1 cellular context compared by ENCODE assay signal in the genomic region with DNA sequence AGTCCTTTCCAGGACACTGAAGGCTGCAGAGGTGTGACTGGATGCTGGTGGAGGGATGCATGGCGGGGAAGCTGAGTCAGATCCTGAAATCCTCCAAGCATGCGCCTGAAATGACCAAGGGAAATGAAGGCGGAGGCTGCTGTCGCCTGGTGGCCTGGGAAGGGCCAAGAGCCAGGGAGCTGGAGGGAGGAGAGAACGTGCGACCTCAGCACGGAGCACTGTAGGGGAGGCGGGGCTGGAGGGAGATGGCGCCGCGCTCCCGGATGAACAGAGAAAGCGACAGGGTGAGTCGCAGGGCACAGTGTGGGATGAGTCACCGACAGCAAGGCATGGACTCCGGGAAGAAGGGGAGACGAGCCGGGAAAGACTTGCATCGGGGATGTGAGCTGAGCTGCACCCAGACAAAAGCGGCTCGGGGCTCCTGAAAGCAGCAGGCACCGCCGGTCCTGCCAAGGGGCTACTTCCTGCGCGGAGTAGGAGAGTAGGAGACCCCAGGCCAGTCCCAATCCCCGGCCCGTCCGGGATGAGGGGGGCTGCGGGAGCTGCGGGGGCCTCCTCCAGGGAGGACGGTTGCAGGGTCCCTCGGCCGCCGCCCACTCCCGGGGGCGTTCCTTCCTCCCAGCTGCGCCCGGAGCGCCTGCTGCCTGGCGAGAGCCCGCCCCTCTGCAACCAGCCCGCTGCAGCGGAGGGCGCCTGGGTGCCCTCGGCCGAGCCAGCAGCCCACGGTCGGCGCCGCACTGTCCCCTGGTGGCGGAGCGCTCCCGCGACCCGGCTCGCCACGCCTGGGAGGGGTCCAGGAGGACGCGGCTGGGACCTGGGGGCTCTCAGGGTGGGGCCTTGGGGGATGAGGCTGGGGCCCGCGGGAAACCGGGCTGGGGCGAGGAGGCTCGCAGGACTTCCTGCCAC.
TF ChIP-seq lines count a peak whose summit lies in the region.

No MANE protein-coding gene starts in this region.

TF ChIP-seq in HepG2, 621 proteins besides CTCF, POLR2A, EP300 and RAD21 (continued from another document and continues in another):
- TF ChIP-seq, protein P1, sequence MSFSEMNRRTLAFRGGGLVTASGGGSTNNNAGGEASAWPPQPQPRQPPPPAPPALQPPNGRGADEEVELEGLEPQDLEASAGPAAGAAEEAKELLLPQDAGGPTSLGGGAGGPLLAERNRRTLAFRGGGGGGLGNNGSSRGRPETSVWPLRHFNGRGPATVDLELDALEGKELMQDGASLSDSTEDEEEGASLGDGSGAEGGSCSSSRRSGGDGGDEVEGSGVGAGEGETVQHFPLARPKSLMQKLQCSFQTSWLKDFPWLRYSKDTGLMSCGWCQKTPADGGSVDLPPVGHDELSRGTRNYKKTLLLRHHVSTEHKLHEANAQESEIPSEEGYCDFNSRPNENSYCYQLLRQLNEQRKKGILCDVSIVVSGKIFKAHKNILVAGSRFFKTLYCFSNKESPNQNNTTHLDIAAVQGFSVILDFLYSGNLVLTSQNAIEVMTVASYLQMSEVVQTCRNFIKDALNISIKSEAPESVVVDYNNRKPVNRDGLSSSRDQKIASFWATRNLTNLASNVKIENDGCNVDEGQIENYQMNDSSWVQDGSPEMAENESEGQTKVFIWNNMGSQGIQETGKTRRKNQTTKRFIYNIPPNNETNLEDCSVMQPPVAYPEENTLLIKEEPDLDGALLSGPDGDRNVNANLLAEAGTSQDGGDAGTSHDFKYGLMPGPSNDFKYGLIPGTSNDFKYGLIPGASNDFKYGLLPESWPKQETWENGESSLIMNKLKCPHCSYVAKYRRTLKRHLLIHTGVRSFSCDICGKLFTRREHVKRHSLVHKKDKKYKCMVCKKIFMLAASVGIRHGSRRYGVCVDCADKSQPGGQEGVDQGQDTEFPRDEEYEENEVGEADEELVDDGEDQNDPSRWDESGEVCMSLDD (CRISPR knock-in tag; IDR thresholded peaks at IDR 0.05; ENCODE audit: borderline replicate concordance) = no peak
- TF ChIP-seq NCOA5 (CRISPR knock-in tag; IDR thresholded peaks at IDR 0.05) (no peak), ZNF737 (CRISPR knock-in tag; IDR thresholded peaks at IDR 0.05; ENCODE audit: borderline replicate concordance) (0 out of 2 replicates have a peak, but pooled peaks have one; percentile 19), DR1 (CRISPR knock-in tag; IDR thresholded peaks at IDR 0.05) (no peak), SAP130 (CRISPR knock-in tag; IDR thresholded peaks at IDR 0.05; ENCODE audit: low read depth) (peak; percentile 85), ZNF34 (CRISPR knock-in tag; IDR thresholded peaks at IDR 0.05; ENCODE audit: borderline replicate concordance) (peak; percentile 65; the same call in 1 of the 2 replicates), HMG20A (CRISPR knock-in tag; IDR thresholded peaks at IDR 0.05; ENCODE audit: borderline replicate concordance) (no peak; the same call in 1 of the 2 replicates), PITX1 (CRISPR knock-in tag; IDR thresholded peaks at IDR 0.05) (peak; percentile 35; the same call in 1 of the 2 replicates), ZEB1 (IDR thresholded peaks at IDR 0.05; ENCODE audit: insufficient replicate concordance, low read depth) (no peak), ZNF225 (CRISPR knock-in tag; IDR thresholded peaks at IDR 0.05) (peak; percentile 81), ZNF44 (CRISPR knock-in tag; IDR thresholded peaks at IDR 0.05) (peak; percentile 74; the same call in 1 of the 2 replicates), ZNF577 (CRISPR knock-in tag; IDR thresholded peaks at IDR 0.05; ENCODE audit: borderline replicate concordance, low read depth) (no peak), REXO4 (CRISPR knock-in tag; IDR thresholded peaks at IDR 0.05; ENCODE audit: borderline replicate concordance) (no peak), RELA (CRISPR knock-in tag; IDR thresholded peaks at IDR 0.05) (no peak; the same call in none of the 2 replicates), GABPA (IDR thresholded peaks at IDR 0.05; ENCODE audit: low read depth, low read length) (no peak), GABPA (CRISPR knock-in tag; IDR thresholded peaks at IDR 0.05; ENCODE audit: low read depth) (peak; percentile 37), KMT2B (CRISPR knock-in tag; IDR thresholded peaks at IDR 0.05) (peak; percentile 67), KLF16 (CRISPR knock-in tag; IDR thresholded peaks at IDR 0.05) (peak in 1 of 2 experiments; percentile 88; a peak in 2 of 4 replicates), REPIN1 (CRISPR knock-in tag; IDR thresholded peaks at IDR 0.05; ENCODE audit: borderline replicate concordance, low read depth) (peak; percentile 91; the same call in 1 of the 2 replicates)
- TF ChIP-seq, protein P2, sequence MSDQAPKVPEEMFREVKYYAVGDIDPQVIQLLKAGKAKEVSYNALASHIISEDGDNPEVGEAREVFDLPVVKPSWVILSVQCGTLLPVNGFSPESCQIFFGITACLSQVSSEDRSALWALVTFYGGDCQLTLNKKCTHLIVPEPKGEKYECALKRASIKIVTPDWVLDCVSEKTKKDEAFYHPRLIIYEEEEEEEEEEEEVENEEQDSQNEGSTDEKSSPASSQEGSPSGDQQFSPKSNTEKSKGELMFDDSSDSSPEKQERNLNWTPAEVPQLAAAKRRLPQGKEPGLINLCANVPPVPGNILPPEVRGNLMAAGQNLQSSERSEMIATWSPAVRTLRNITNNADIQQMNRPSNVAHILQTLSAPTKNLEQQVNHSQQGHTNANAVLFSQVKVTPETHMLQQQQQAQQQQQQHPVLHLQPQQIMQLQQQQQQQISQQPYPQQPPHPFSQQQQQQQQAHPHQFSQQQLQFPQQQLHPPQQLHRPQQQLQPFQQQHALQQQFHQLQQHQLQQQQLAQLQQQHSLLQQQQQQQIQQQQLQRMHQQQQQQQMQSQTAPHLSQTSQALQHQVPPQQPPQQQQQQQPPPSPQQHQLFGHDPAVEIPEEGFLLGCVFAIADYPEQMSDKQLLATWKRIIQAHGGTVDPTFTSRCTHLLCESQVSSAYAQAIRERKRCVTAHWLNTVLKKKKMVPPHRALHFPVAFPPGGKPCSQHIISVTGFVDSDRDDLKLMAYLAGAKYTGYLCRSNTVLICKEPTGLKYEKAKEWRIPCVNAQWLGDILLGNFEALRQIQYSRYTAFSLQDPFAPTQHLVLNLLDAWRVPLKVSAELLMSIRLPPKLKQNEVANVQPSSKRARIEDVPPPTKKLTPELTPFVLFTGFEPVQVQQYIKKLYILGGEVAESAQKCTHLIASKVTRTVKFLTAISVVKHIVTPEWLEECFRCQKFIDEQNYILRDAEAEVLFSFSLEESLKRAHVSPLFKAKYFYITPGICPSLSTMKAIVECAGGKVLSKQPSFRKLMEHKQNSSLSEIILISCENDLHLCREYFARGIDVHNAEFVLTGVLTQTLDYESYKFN (CRISPR knock-in tag; conservative IDR thresholded peaks at IDR 0.05) = peak; percentile 78
- TF ChIP-seq, protein P3, sequence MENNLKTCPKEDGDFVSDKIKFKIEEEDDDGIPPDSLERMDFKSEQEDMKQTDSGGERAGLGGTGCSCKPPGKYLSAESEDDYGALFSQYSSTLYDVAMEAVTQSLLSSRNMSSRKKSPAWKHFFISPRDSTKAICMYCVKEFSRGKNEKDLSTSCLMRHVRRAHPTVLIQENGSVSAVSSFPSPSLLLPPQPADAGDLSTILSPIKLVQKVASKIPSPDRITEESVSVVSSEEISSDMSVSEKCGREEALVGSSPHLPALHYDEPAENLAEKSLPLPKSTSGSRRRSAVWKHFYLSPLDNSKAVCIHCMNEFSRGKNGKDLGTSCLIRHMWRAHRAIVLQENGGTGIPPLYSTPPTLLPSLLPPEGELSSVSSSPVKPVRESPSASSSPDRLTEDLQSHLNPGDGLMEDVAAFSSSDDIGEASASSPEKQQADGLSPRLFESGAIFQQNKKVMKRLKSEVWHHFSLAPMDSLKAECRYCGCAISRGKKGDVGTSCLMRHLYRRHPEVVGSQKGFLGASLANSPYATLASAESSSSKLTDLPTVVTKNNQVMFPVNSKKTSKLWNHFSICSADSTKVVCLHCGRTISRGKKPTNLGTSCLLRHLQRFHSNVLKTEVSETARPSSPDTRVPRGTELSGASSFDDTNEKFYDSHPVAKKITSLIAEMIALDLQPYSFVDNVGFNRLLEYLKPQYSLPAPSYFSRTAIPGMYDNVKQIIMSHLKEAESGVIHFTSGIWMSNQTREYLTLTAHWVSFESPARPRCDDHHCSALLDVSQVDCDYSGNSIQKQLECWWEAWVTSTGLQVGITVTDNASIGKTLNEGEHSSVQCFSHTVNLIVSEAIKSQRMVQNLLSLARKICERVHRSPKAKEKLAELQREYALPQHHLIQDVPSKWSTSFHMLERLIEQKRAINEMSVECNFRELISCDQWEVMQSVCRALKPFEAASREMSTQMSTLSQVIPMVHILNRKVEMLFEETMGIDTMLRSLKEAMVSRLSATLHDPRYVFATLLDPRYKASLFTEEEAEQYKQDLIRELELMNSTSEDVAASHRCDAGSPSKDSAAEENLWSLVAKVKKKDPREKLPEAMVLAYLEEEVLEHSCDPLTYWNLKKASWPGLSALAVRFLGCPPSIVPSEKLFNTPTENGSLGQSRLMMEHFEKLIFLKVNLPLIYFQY (CRISPR knock-in tag; IDR thresholded peaks at IDR 0.05; ENCODE audit: borderline replicate concordance) = peak; percentile 32; the same call in 1 of the 2 replicates
- TF ChIP-seq, protein P4, sequence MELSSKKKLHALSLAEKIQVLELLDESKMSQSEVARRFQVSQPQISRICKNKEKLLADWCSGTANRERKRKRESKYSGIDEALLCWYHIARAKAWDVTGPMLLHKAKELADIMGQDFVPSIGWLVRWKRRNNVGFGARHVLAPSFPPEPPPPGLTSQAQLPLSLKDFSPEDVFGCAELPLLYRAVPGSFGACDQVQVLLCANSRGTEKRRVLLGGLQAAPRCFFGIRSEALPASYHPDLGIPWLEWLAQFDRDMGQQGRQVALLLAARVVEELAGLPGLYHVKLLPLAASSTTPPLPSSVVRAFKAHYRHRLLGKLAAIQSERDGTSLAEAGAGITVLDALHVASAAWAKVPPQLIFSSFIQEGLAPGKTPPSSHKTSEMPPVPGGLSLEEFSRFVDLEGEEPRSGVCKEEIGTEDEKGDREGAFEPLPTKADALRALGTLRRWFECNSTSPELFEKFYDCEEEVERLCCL (CRISPR knock-in tag; IDR thresholded peaks at IDR 0.05; ENCODE audit: borderline replicate concordance) = no peak
- TF ChIP-seq, protein P5, sequence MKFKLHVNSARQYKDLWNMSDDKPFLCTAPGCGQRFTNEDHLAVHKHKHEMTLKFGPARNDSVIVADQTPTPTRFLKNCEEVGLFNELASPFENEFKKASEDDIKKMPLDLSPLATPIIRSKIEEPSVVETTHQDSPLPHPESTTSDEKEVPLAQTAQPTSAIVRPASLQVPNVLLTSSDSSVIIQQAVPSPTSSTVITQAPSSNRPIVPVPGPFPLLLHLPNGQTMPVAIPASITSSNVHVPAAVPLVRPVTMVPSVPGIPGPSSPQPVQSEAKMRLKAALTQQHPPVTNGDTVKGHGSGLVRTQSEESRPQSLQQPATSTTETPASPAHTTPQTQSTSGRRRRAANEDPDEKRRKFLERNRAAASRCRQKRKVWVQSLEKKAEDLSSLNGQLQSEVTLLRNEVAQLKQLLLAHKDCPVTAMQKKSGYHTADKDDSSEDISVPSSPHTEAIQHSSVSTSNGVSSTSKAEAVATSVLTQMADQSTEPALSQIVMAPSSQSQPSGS (CRISPR knock-in tag; IDR thresholded peaks at IDR 0.05) = peak; percentile 18; the same call in 1 of the 2 replicates
- TF ChIP-seq, protein P6, sequence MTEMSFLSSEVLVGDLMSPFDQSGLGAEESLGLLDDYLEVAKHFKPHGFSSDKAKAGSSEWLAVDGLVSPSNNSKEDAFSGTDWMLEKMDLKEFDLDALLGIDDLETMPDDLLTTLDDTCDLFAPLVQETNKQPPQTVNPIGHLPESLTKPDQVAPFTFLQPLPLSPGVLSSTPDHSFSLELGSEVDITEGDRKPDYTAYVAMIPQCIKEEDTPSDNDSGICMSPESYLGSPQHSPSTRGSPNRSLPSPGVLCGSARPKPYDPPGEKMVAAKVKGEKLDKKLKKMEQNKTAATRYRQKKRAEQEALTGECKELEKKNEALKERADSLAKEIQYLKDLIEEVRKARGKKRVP (CRISPR knock-in tag; IDR thresholded peaks at IDR 0.05) = peak in 1 of 2 experiments; percentile 51; a peak in 1 of 4 replicates
- TF ChIP-seq, protein P7, sequence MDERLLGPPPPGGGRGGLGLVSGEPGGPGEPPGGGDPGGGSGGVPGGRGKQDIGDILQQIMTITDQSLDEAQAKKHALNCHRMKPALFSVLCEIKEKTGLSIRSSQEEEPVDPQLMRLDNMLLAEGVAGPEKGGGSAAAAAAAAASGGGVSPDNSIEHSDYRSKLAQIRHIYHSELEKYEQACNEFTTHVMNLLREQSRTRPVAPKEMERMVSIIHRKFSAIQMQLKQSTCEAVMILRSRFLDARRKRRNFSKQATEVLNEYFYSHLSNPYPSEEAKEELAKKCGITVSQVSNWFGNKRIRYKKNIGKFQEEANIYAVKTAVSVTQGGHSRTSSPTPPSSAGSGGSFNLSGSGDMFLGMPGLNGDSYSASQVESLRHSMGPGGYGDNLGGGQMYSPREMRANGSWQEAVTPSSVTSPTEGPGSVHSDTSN (CRISPR knock-in tag; IDR thresholded peaks at IDR 0.05) = no peak
- TF ChIP-seq, protein P8, sequence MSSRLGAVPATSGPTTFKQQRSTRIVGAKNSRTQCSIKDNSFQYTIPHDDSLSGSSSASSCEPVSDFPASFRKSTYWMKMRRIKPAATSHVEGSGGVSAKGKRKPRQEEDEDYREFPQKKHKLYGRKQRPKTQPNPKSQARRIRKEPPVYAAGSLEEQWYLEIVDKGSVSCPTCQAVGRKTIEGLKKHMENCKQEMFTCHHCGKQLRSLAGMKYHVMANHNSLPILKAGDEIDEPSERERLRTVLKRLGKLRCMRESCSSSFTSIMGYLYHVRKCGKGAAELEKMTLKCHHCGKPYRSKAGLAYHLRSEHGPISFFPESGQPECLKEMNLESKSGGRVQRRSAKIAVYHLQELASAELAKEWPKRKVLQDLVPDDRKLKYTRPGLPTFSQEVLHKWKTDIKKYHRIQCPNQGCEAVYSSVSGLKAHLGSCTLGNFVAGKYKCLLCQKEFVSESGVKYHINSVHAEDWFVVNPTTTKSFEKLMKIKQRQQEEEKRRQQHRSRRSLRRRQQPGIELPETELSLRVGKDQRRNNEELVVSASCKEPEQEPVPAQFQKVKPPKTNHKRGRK (CRISPR knock-in tag; IDR thresholded peaks at IDR 0.05) = peak; percentile 23; the same call in 1 of the 2 replicates
- TF ChIP-seq, protein P9, sequence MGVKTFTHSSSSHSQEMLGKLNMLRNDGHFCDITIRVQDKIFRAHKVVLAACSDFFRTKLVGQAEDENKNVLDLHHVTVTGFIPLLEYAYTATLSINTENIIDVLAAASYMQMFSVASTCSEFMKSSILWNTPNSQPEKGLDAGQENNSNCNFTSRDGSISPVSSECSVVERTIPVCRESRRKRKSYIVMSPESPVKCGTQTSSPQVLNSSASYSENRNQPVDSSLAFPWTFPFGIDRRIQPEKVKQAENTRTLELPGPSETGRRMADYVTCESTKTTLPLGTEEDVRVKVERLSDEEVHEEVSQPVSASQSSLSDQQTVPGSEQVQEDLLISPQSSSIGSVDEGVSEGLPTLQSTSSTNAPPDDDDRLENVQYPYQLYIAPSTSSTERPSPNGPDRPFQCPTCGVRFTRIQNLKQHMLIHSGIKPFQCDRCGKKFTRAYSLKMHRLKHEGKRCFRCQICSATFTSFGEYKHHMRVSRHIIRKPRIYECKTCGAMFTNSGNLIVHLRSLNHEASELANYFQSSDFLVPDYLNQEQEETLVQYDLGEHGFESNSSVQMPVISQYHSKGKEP (CRISPR knock-in tag; IDR thresholded peaks at IDR 0.05) = peak; percentile 68; the same call in 1 of the 2 replicates
